ENCODE assay signal across 9 cellular contexts in the genomic region with DNA sequence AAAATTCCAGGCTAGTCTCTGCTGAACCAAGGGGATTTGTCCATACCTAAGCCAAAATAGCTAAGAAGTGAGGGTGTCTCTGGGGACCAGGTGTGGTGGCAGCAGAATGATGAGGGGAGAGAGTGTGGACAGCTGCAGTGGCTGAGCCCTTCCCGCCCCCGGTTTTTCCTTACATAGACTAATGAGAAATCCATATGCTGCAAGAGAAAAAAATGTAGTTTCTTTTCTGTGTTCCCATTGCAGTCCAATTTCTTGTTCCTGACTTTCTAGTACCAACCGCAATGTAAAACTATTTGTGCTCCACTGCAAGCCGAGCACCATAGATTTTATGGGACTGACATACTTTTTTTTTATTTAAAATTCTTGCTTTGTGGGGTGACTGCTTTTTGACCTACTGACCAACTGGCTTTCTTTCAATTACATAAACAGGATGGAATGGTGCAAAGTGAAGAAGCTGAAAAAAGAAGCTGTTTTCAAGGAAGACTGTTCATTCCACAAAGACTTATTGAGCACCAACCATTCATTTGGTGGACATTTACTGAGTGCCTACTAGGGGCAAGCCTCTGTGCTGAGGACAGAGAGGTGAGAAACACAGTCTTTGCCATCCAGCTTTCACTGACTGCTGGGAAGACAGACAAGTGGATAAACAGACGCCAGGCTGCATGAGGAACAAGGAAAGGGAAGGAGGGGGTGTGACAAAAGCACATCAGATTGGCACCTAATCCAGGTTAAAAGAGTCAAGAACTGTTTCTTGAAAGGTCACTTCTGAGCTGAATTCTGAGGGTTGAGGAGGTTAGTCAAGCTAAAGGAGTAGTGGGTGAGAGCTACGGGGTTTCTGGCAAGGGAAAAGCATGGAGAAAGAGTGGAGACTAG. TPM values are rescaled to one million over a fixed set of nuclear protein-coding genes. Genes with fewer than 3 reads are reported as not detected.
DNase-seq lines count a peak whose midpoint lies in the region; ATAC-seq and TF ChIP-seq lines count a peak whose summit lies in the region.
"Had no signal": no experiment of that assay in that cellular context is flagged by ENCODE, and none has a peak within 500 bp of the region (broad histone marks: within the 10 kb centered on the region; RNA-seq: fewer than 3 reads in every experiment).

No MANE protein-coding gene starts in this region.

- H3K27me3 ChIP-seq in smooth muscle cell (ENCODE audit: low read depth): no peaks in the 10 kb centered on the region

- H3K9me3 ChIP-seq in smooth muscle cell (replicated peaks; ENCODE audit: low read depth): no peaks in the 10 kb centered on the region
- H3K9me3 ChIP-seq: mucosa of descending colon had no signal

- no peaks in the 10 kb centered on the region for H4K20me1 ChIP-seq in smooth muscle cell (ENCODE audit: low read depth)

- peak overlapping the region; percentile 73 for H3K27ac ChIP-seq in smooth muscle cell (ENCODE audit: low read depth)

- POLR2A ChIA-PET in T-cell (lab: Charles Lee): no interaction called here

- H3K27me3 Mint-ChIP-seq in HFFc6 (ENCODE audit: insufficient read depth): no peaks in the 10 kb centered on the region; the same call in 1 of the 2 replicates
- H3K27me3 Mint-ChIP-seq in T-cell: no peaks in the 10 kb centered on the region

- DNase-seq in HFFc6: peak; percentile 65
- peak; percentile 41 for DNase-seq in RPMI7951 (ENCODE audit: low read depth)
- peak; percentile 72 to 80 for DNase-seq in foreskin fibroblast
- no peak for DNase-seq in smooth muscle cell (lab: John Stamatoyannopoulos, UW; ENCODE audit: unreplicated experiment)
- no peak for DNase-seq in GM20000 (ENCODE audit: low spot score)
- no peak for DNase-seq in T-cell
- DNase-seq: activated CD4-positive, alpha-beta T cell treated with anti-CD3 and anti-CD28 coated beads, Interleukin-2, amount 50 U/mL, for 4 hours; mucosa of descending colon had no signal

- TF ChIP-seq CTCF in HFFc6 (IDR thresholded peaks at IDR 0.05) (no peak), foreskin fibroblast (IDR thresholded peaks at IDR 0.05; ENCODE audit: low read depth, low read length) (no peak), smooth muscle cell (IDR thresholded peaks at IDR 0.05; ENCODE audit: borderline replicate concordance, insufficient read depth, poor library complexity, severe bottlenecking) (no peak), GM20000 (IDR thresholded peaks at IDR 0.05; ENCODE audit: extremely low read depth, missing control alignments) (no peak)

- CTCF ChIA-PET in T-cell (lab: Charles Lee): no interaction called here

- peaks cover 14% of the 10 kb centered on the region for H3K4me1 ChIP-seq in smooth muscle cell (ENCODE audit: low read depth)

- H2AFZ ChIP-seq in smooth muscle cell (ENCODE audit: low read depth): peak overlapping the region; percentile 50

- no peak overlapping the region for H3K4me3 Mint-ChIP-seq in HFFc6
- no peak overlapping the region for H3K4me3 Mint-ChIP-seq in T-cell

- peak overlapping the region; percentile 80 for H3K4me2 ChIP-seq in smooth muscle cell

- H3K79me2 ChIP-seq in smooth muscle cell (ENCODE audit: low read depth): peaks cover 17% of the 10 kb centered on the region

- 63% methylated on average over 6 of the region's 6 CpGs for WGBS in smooth muscle cell (ENCODE audit: low lambda C conversion rate)

- H3F3A ChIP-seq in smooth muscle cell (ENCODE audit: low read depth): peaks cover 12% of the 10 kb centered on the region

- H3K9ac ChIP-seq in smooth muscle cell (ENCODE audit: low read depth): peak overlapping the region; percentile 3

- H3K9me3 Mint-ChIP-seq in HFFc6 (no peaks in the 10 kb centered on the region), T-cell (no peaks in the 10 kb centered on the region)

- H3K36me3 ChIP-seq in smooth muscle cell (ENCODE audit: low read depth): no peaks in the 10 kb centered on the region

- no peaks in the 10 kb centered on the region for H3K36me3 Mint-ChIP-seq in HFFc6 (ENCODE audit: low read depth)
- no peaks in the 10 kb centered on the region for H3K36me3 Mint-ChIP-seq in T-cell

- H3K4me3 ChIP-seq in foreskin fibroblast (ENCODE audit: low read depth in 1 of 2, low read length in 2 of 2) (peak overlapping the region; percentile 33 to 45), smooth muscle cell (peak overlapping the region; percentile 36)
- H3K4me3 ChIP-seq: mucosa of descending colon had no signal

- H3K27ac Mint-ChIP-seq in HFFc6 (no peak overlapping the region), T-cell (no peak overlapping the region)

- H3K4me1 Mint-ChIP-seq in HFFc6 (ENCODE audit: low read depth) (peaks cover 6% of the 10 kb centered on the region; the same call in 1 of the 2 replicates), T-cell (peaks cover 17 to 23% (median 22%) of the 10 kb centered on the region in 3 donors)

- ATAC-seq in HG02970 (IDR thresholded peaks at IDR 0.05; ENCODE audit: low FRiP score, unreplicated experiment) (no peak), T-cell (replicated peaks in 1 of 4) (no peak)
- ATAC-seq: mucosa of descending colon had no signal

RNA-seq across cellular contexts. Expression of a gene that starts 9.7 kb away (rescaled TPM):
- total RNA-seq in HFFc6 (2021; fragmentation: NEBNext Ultra II Directional; extraction: Animal tissue kit (Norgen Biotek cat#: 25700)): 10 to 100 TPM; 14.5 to 20.9 (median 17.8) TPM
- total RNA-seq in RPMI7951 (2014; rRNA removed; shearing (Covaris generic)): 27.2 and 36.8 TPM in 2 replicates
- total RNA-seq in smooth muscle cell (18.3 and 23.0 TPM in 2 replicates), T-cell (10 to 100 TPM in 1 of 5 donors, 1 to 10 TPM in 4; 6.3 to 13.6 (median 9.2) TPM)
- polyA plus RNA-seq in smooth muscle cell: 27.1 and 35.1 TPM in 2 replicates

RNA-seq across cellular contexts. Expression of a gene that starts 50.8 kb away (rescaled TPM):
- total RNA-seq in HFFc6 (2021; fragmentation: NEBNext Ultra II Directional; extraction: Animal tissue kit (Norgen Biotek cat#: 25700)): not detected
- not detected in 2 replicates for total RNA-seq in RPMI7951 (2014; rRNA removed; shearing (Covaris generic))
- total RNA-seq in smooth muscle cell: 0.90 TPM in 2 replicates
- 1.7 and 3.8 TPM in 2 replicates for polyA plus RNA-seq in smooth muscle cell
- total RNA-seq in T-cell: 10 to 100 TPM in 3 of 5 donors, not detected in 2; 15.8 to 22.5 (median 16.0) TPM
- total RNA-seq: mucosa of descending colon had no signal

Comparison
In these comparisons a context has a peak if more than half of its experiments do, and no peak if none do; other contexts are left out.
1. DNase-seq: peak in HFFc6 (single experiment), RPMI7951 (single experiment) and foreskin fibroblast (2 of 2); none in smooth muscle cell (single experiment), GM20000 (single experiment) and T-cell (0 of 34).